ENCODE assay signal across 1 cellular context in genomic region chr10:62046522-62047239, GRCh38.
TF ChIP-seq lines count a peak whose summit lies in the region.

No MANE protein-coding gene starts in this region.

TF ChIP-seq in HEK293, 187 proteins besides CTCF, POLR2A, EP300 and RAD21 (continued from another document):
- TF ChIP-seq TSHZ1 (tag by site-specific recombination; IDR thresholded peaks at IDR 0.05; ENCODE audit: borderline replicate concordance) = peak; percentile 91; the same call in 1 of the 2 replicates
- TF ChIP-seq ZNF610 (tag by site-specific recombination; IDR thresholded peaks at IDR 0.05; ENCODE audit: borderline replicate concordance) = no peak
- TF ChIP-seq ZNF513 (tag by site-specific recombination; IDR thresholded peaks at IDR 0.05) = no peak
- peak; percentile 90 for TF ChIP-seq ZNF423 (tag by site-specific recombination; IDR thresholded peaks at IDR 0.05)
- TF ChIP-seq ZNF560 (tag by site-specific recombination; IDR thresholded peaks at IDR 0.05; ENCODE audit: borderline replicate concordance) = no peak
- TF ChIP-seq ZNF621 (tag by site-specific recombination; IDR thresholded peaks at IDR 0.05) = no peak
- TF ChIP-seq ZNF112 (tag by site-specific recombination; IDR thresholded peaks at IDR 0.05) = no peak
- TF ChIP-seq PRDM1 (tag by site-specific recombination; IDR thresholded peaks at IDR 0.05) = no peak
- TF ChIP-seq ZNF114 (tag by site-specific recombination; IDR thresholded peaks at IDR 0.05) = no peak
- 0 out of 2 replicates have a peak, but pooled peaks have one; percentile 15 for TF ChIP-seq ZFP37 (tag by site-specific recombination; IDR thresholded peaks at IDR 0.05)
- no peak for TF ChIP-seq ZNF707 (tag by site-specific recombination; IDR thresholded peaks at IDR 0.05)
- no peak for TF ChIP-seq ZSCAN18 (tag by site-specific recombination; IDR thresholded peaks at IDR 0.05)
- no peak for TF ChIP-seq KLF16 (tag by site-specific recombination; IDR thresholded peaks at IDR 0.05)
- TF ChIP-seq SETDB1 (IDR thresholded peaks at IDR 0.05; ENCODE audit: insufficient read length, low read length) = no peak
- TF ChIP-seq ZNF530 (tag by site-specific recombination; IDR thresholded peaks at IDR 0.05; ENCODE audit: low read depth) = no peak
- no peak for TF ChIP-seq ZNF776 (tag by site-specific recombination; IDR thresholded peaks at IDR 0.05; ENCODE audit: borderline replicate concordance)
- TF ChIP-seq ZSCAN30 (tag by site-specific recombination; IDR thresholded peaks at IDR 0.05) = no peak; the same call in 1 of the 2 replicates
- TF ChIP-seq ZNF280D (tag by site-specific recombination; IDR thresholded peaks at IDR 0.05) = no peak
- TF ChIP-seq ZNF777 (tag by site-specific recombination; IDR thresholded peaks at IDR 0.05; ENCODE audit: borderline replicate concordance) = no peak
- peak; percentile 73 for TF ChIP-seq PATZ1 (tag by site-specific recombination; IDR thresholded peaks at IDR 0.05)
- no peak for TF ChIP-seq YY2 (tag by site-specific recombination; IDR thresholded peaks at IDR 0.05)
- TF ChIP-seq REPIN1 (tag by site-specific recombination; IDR thresholded peaks at IDR 0.05; ENCODE audit: low read depth) = peak; percentile 87; the same call in 1 of the 2 replicates
- no peak for TF ChIP-seq ZNF274 (IDR thresholded peaks at IDR 0.05; ENCODE audit: low read length)
- no peak for TF ChIP-seq ZNF274 (tag by site-specific recombination; IDR thresholded peaks at IDR 0.05; ENCODE audit: borderline replicate concordance)
